8 cellular contexts compared by ENCODE assay signal in the genomic region with DNA sequence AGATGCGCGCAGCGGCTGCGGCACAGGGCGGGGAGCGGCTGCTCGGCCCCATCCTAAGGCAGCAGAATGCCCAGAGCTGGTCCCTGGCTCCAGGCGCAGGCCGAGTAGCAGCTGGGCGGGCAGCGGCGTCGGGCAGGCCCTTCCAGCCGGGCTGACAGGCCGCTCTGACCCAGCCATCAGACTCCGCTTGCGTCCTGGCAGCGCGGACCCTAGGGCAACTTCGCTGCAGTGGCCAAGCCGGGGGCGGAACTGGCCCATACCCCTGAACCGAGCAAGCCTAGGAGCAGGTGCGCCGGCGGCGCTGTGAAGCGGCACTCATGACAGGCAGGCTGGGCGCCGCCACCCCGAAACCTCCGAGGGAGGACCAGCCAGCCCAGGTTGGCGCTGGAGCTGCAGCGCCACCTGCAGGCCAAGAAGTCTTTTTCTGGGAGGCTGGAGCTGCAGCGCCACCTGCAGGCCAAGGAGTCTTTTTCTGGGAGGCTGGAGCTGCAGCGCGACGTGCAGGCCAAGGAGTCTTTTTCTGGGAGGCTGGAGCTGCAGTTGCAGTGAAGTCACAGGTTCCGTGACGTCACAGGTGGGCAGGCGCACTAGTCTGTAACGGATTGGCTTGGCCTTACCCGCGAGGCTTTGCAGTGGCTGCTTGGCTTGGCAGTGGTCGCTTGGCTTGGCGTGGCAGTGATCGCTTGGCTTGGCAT.
DNase-seq lines count a peak whose midpoint lies in the region; ATAC-seq and TF ChIP-seq lines count a peak whose summit lies in the region.
"Not testable (repeated sequence)": the region's sequence is repeated elsewhere in the genome, so short reads cannot be mapped to it uniquely, and the experiment has no call there.

No MANE protein-coding gene starts in this region.

- H3K4me3 Mint-ChIP-seq in activated CD4-positive, alpha-beta memory T cell treated with anti-CD3 and anti-CD28 coated beads for 36 hours = not testable (repeated sequence)

- peak overlapping the region; percentile 25 to 37 for H3K4me3 ChIP-seq in cardiac fibroblast (replicated peaks in 1 of 2; ENCODE audit: low read depth in 2 of 2, low read length in 2 of 2)
- peak overlapping the region; percentile 47 for H3K4me3 ChIP-seq in psoas muscle

- TF ChIP-seq CTCF in cardiac fibroblast (IDR thresholded peaks at IDR 0.05; ENCODE audit: low read depth, low read length) (peak; percentile 68), psoas muscle (IDR thresholded peaks at IDR 0.05) (peak; percentile 75)

- not testable (repeated sequence) for H3K27me3 Mint-ChIP-seq in activated CD4-positive, alpha-beta memory T cell treated with anti-CD3 and anti-CD28 coated beads for 36 hours

- intact Hi-C loops in activated CD4-positive, alpha-beta memory T cell treated with anti-CD3 and anti-CD28 coated beads for 36 hours (cut with micrococcal nuclease) = loop anchor here (1.0 to 5.0 kb wide), 4 partner anchors 94 to 343 kb away; partner anchors contain the start of gene AKAP10
- intact Hi-C loops in psoas muscle (cut with DNase I) = loop anchor here in 1 of 2 donors (10.0 kb wide), 1 partner anchor 96 kb away; no protein-coding TSS in a partner anchor

- CTCF ChIA-PET in activated CD4-positive, alpha-beta memory T cell treated with anti-CD3 and anti-CD28 coated beads for 36 hours (lab: Charles Lee) = interaction anchor here (0.7 to 3.4 kb wide), 16 partner anchors 10 to 328 kb away, joined by 3 to 36 read pairs (median 4); no protein-coding TSS in a partner anchor

- WGBS in psoas muscle, 3 donors = 16 to 18% (median 17%) methylated on average over 45 to 47 of the region's 47 CpGs

- not testable (repeated sequence) for H3K4me1 Mint-ChIP-seq in activated CD4-positive, alpha-beta memory T cell treated with anti-CD3 and anti-CD28 coated beads for 36 hours (ENCODE audit: low read depth)

- peak; percentile 58 for DNase-seq in GM03348 (ENCODE audit: low spot score)
- DNase-seq in NOMO-1 treated with DMSO at 0.1 percent for 48 hours (lab: John Stamatoyannopoulos, UW; ENCODE audit: unreplicated experiment) = peak; percentile 29
- peak; percentile 87 for DNase-seq in activated CD4-positive, alpha-beta memory T cell treated with anti-CD3 and anti-CD28 coated beads for 36 hours
- DNase-seq in cardiac fibroblast (ENCODE audit: low read depth in 2 of 2) = peak; percentile 73 to 75
- DNase-seq in hypothalamus (lab: John Stamatoyannopoulos, UW) = peak in 40 of 51 donors; percentile 24 to 81 (median 60)
- DNase-seq in psoas muscle = peak; percentile 62 to 73
- peak in 41 of 49 donors; percentile 19 to 89 (median 62) for DNase-seq in substantia nigra (lab: John Stamatoyannopoulos, UW)

- not testable (repeated sequence) for H3K27ac Mint-ChIP-seq in activated CD4-positive, alpha-beta memory T cell treated with anti-CD3 and anti-CD28 coated beads for 36 hours

- POLR2A ChIA-PET in activated CD4-positive, alpha-beta memory T cell treated with anti-CD3 and anti-CD28 coated beads for 36 hours (lab: Charles Lee) = not testable (repeated sequence)

- not testable (repeated sequence) for H3K9me3 ChIP-seq in psoas muscle

- not testable (repeated sequence) for H3K36me3 Mint-ChIP-seq in activated CD4-positive, alpha-beta memory T cell treated with anti-CD3 and anti-CD28 coated beads for 36 hours

- H3K4me1 ChIP-seq in psoas muscle = not testable (repeated sequence)

- ATAC-seq in HG02763 (IDR thresholded peaks at IDR 0.05; ENCODE audit: unreplicated experiment) (peak; percentile 63), psoas muscle (peak; percentile 70 to 86 (median 77))

- H3K27ac ChIP-seq in psoas muscle = not testable (repeated sequence)
- peak overlapping the region; percentile 35 for H3K27ac ChIP-seq in substantia nigra (ENCODE audit: low read depth, low read length, poor library complexity, severe bottlenecking)

- H3K36me3 ChIP-seq in psoas muscle (ENCODE audit: insufficient read depth in 1 of 2, low read depth in 1 of 2) = not testable (repeated sequence)

- not testable (repeated sequence) for H3K9me3 Mint-ChIP-seq in activated CD4-positive, alpha-beta memory T cell treated with anti-CD3 and anti-CD28 coated beads for 36 hours

- H3K27me3 ChIP-seq in psoas muscle (ENCODE audit: insufficient read depth in 3 of 3, low read length in 2 of 3) = not testable (repeated sequence)

Comparison
In these comparisons a context has a peak if more than half of its experiments do, and no peak if none do; other contexts are left out.
1. DNase-seq: peak in every context shown above with its lines; median percentile 87 in activated CD4-positive, alpha-beta memory T cell treated with anti-CD3 and anti-CD28 coated beads for 36 hours; 74 in cardiac fibroblast; 68 in psoas muscle; 62 in substantia nigra; 60 in hypothalamus; 58 in GM03348; 29 in NOMO-1 treated with DMSO at 0.1 percent for 48 hours.